In genomic region chr15:78055923-78056713, GRCh38 we compare ENCODE assay signal across 8 cellular contexts. TPM values are rescaled to one million over a fixed set of nuclear protein-coding genes. Genes with fewer than 3 reads are reported as not detected.
DNase-seq lines count a peak whose midpoint lies in the region; ATAC-seq and TF ChIP-seq lines count a peak whose summit lies in the region.

No MANE protein-coding gene starts in this region.

- H3K27ac ChIP-seq in CD8-positive, alpha-beta memory T cell (ENCODE audit: low read depth, low read length) = no peak overlapping the region
- H3K27ac ChIP-seq in MM.1S (ENCODE audit: low read length) (peak overlapping the region; percentile 58; the same call in 1 of the 2 replicates), coronary artery (peak overlapping the region in 1 of 2 donors; percentile 64)

- H2AFZ ChIP-seq in MM.1S (ENCODE audit: low read length) = no peak overlapping the region

- no peak for ATAC-seq in GM18502 (IDR thresholded peaks at IDR 0.05; ENCODE audit: poor library complexity, unreplicated experiment)
- ATAC-seq in GM18519 (IDR thresholded peaks at IDR 0.05; ENCODE audit: low FRiP score, unreplicated experiment) = no peak

- peaks cover 0 to 21% (median 2%) of the 10 kb centered on the region in 3 donors for H3K36me3 Mint-ChIP-seq in CD8-positive, alpha-beta memory T cell

- H3K4me1 ChIP-seq in CD8-positive, alpha-beta memory T cell (ENCODE audit: insufficient read depth, low read length) = peaks cover 96% of the 10 kb centered on the region
- H3K4me1 ChIP-seq in MM.1S (ENCODE audit: low read length) (peaks cover 50% of the 10 kb centered on the region), mucosa of stomach (ENCODE audit: control insufficient read depth, insufficient read depth, low read length) (peaks cover 72% of the 10 kb centered on the region)

- H3K9me2 ChIP-seq in MM.1S (replicated peaks; ENCODE audit: insufficient read depth, low read length) = no peaks in the 10 kb centered on the region

- peak overlapping the region; percentile 21; the same call in 1 of the 2 replicates for H3K4me2 ChIP-seq in MM.1S (ENCODE audit: low read depth, low read length)

- CTCF ChIA-PET in CD8-positive, alpha-beta memory T cell (lab: Charles Lee) = interaction anchor here (0.9 to 1.1 kb wide), 2 partner anchors 14 to 96 kb away, joined by 3 to 5 read pairs; no protein-coding TSS in a partner anchor

- H3K9me3 Mint-ChIP-seq in CD8-positive, alpha-beta memory T cell = no peaks in the 10 kb centered on the region

- H3K9ac ChIP-seq in MM.1S (ENCODE audit: low read length) (no peak overlapping the region), mucosa of stomach (ENCODE audit: low read length) (peak overlapping the region; percentile 31)

- H3K4me3 Mint-ChIP-seq in CD8-positive, alpha-beta memory T cell = peak overlapping the region; percentile 16 to 83 (median 77)

- no peaks in the 10 kb centered on the region for H3K27me3 ChIP-seq in CD8-positive, alpha-beta memory T cell (ENCODE audit: insufficient read depth, low read length, poor library complexity, severe bottlenecking)
- no peaks in the 10 kb centered on the region for H3K27me3 ChIP-seq in MM.1S (replicated peaks; ENCODE audit: insufficient read depth, low read length)
- H3K27me3 ChIP-seq in mucosa of stomach (ENCODE audit: control insufficient read depth, insufficient read depth, low read length) = no peaks in the 10 kb centered on the region

- POLR2A ChIA-PET in CD8-positive, alpha-beta memory T cell (lab: Charles Lee) = interaction anchor here (0.7 to 2.3 kb wide), 3 partner anchors 11 to 34 kb away, joined by 3 to 8 read pairs (median 7); no protein-coding TSS in a partner anchor

- H3K27me3 Mint-ChIP-seq in CD8-positive, alpha-beta memory T cell = no peaks in the 10 kb centered on the region

- no peak for TF ChIP-seq CTCF in MM.1S (IDR thresholded peaks at IDR 0.05; ENCODE audit: low read length)
- TF ChIP-seq CTCF in coronary artery (IDR thresholded peaks at IDR 0.05) = no peak

- peaks cover 20% of the 10 kb centered on the region for H3F3A ChIP-seq in MM.1S (ENCODE audit: insufficient read depth, low read length)

- H3K36me3 ChIP-seq in CD8-positive, alpha-beta memory T cell (ENCODE audit: insufficient read depth, low read length) = no peaks in the 10 kb centered on the region
- H3K36me3 ChIP-seq in MM.1S (replicated peaks; ENCODE audit: insufficient read depth, low read length) = 0 out of 2 replicates have a peak, but pooled peaks cover 3% of the 10 kb centered on the region
- H3K36me3 ChIP-seq in mucosa of stomach (ENCODE audit: control insufficient read depth, insufficient read depth, low read length) = peaks cover 7% of the 10 kb centered on the region

- peak overlapping the region; percentile 5 for H3K4me3 ChIP-seq in CD8-positive, alpha-beta memory T cell (ENCODE audit: low read length)
- no peak overlapping the region for H3K4me3 ChIP-seq in MM.1S (ENCODE audit: low read length)
- H3K4me3 ChIP-seq in coronary artery = no peak overlapping the region
- no peak overlapping the region for H3K4me3 ChIP-seq in mucosa of stomach (ENCODE audit: low read length)

- no peaks in the 10 kb centered on the region for H4K20me1 ChIP-seq in MM.1S (ENCODE audit: insufficient read depth, low read length)

- H3K27ac Mint-ChIP-seq in CD8-positive, alpha-beta memory T cell = peak overlapping the region; percentile 87 to 99 (median 96)

- H3K9me3 ChIP-seq in CD8-positive, alpha-beta memory T cell (ENCODE audit: low read length) = no peaks in the 10 kb centered on the region
- H3K9me3 ChIP-seq in MM.1S (replicated peaks; ENCODE audit: insufficient read depth, low read length) (no peaks in the 10 kb centered on the region), mucosa of stomach (ENCODE audit: control insufficient read depth, low read length) (no peaks in the 10 kb centered on the region)

- peaks cover 72% of the 10 kb centered on the region for H3K79me2 ChIP-seq in MM.1S (ENCODE audit: low read length)

- H3K4me1 Mint-ChIP-seq in CD8-positive, alpha-beta memory T cell = peaks cover 90 to 95% (median 94%) of the 10 kb centered on the region in 3 donors

- peak in 1 of 5 donors; percentile 52 for DNase-seq in CD8-positive, alpha-beta memory T cell
- DNase-seq in MM.1S (no peak), coronary artery (ENCODE audit: low spot score) (peak; percentile 74), GOT3 (lab: John Stamatoyannopoulos, UW) (no peak)
- no peak for DNase-seq in stimulated activated CD4-positive, alpha-beta T cell treated with anti-CD3 and anti-CD28 coated beads, Interleukin-15, amount 100 ng/mL, for 24 hours

RNA-seq across cellular contexts. Expression of gene TBC1D2B, which starts 21.4 kb away (rescaled TPM):
- 10 to 100 TPM; 40.1 to 41.1 TPM for total RNA-seq in CD8-positive, alpha-beta memory T cell
- 26.4 TPM for polyA plus RNA-seq in CD8-positive, alpha-beta memory T cell

RNA-seq across cellular contexts. Expression of gene SH2D7, which starts 36.2 kb away (rescaled TPM):
- total RNA-seq in CD8-positive, alpha-beta memory T cell = not detected
- polyA plus RNA-seq in CD8-positive, alpha-beta memory T cell = not detected
